Comparison of ENCODE assay signal across 12 cellular contexts in the genomic region with DNA sequence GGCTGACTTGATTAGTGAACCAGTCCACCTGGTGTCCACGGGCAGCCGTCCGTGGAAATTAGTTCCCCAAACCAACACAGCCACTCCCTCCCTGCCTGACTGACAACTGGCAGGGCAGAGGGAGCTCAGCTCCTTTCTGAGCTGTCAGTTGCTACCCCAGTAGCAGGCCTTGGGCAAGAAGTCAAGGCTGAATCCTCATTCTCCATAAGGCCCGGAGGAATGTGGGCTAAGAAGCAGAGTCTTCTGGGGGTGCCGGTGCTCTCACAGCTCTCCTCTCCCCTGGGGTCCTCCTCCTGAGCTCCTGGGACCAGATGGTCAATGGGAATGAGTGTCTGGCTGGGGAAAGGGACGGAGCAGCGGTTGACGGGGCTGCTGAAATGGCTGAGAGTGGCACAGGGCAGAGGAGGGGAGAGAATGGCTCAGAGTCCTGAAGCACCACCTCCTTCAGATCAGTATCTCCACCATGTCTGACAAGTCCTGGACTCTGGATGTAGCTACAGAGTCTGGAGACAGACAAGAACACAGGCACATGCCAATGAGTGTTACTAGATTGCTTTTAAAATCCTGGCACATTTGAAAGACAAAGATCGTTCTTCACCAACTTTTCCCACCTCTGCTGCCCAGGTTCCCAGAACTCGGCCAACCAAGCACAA. TPM values are rescaled to one million over a fixed set of nuclear protein-coding genes. Genes with fewer than 3 reads are reported as not detected.
DNase-seq lines count a peak whose midpoint lies in the region; ATAC-seq and TF ChIP-seq lines count a peak whose summit lies in the region.
"Had no signal": no experiment of that assay in that cellular context is flagged by ENCODE, and none has a peak within 500 bp of the region (broad histone marks: within the 10 kb centered on the region; RNA-seq: fewer than 3 reads in every experiment).

No MANE protein-coding gene starts in this region.

- H3K14ac ChIP-seq in neuronal stem cell (ENCODE audit: low read length): no peak overlapping the region

- no peak overlapping the region for H3K23ac ChIP-seq in neuronal stem cell (ENCODE audit: low read depth, low read length, poor library complexity)

- H3K4me3 ChIP-seq in esophagus squamous epithelium (no peak overlapping the region), neuronal stem cell (ENCODE audit: low read length in 2 of 2) (no peak overlapping the region), urinary bladder (ENCODE audit: low read depth, low read length) (no peak overlapping the region)
- H3K4me3 ChIP-seq: mucosa of descending colon had no signal

- H3K36me3 ChIP-seq in esophagus squamous epithelium (peaks cover 47 to 83% (median 50%) of the 10 kb centered on the region in 3 donors), neuronal stem cell (replicated peaks in 1 of 2; ENCODE audit: control insufficient read depth in 2 of 2, insufficient read depth in 2 of 2, low read length in 2 of 2) (peaks cover 81 to 100% of the 10 kb centered on the region in 2 donors), urinary bladder (ENCODE audit: insufficient read depth) (no peaks in the 10 kb centered on the region)

- H3K4me2 ChIP-seq in neuronal stem cell (ENCODE audit: insufficient read depth, low read length, poor library complexity, severe bottlenecking): no peak overlapping the region

- no peaks in the 10 kb centered on the region for H3K9me3 Mint-ChIP-seq in T-cell
- H3K9me3 Mint-ChIP-seq: activated naive CD4-positive, alpha-beta T cell treated with anti-CD3 and anti-CD28 coated beads for 36 hours had no signal

- H2BK120ac ChIP-seq in neuronal stem cell (ENCODE audit: low read depth, low read length): no peak overlapping the region

- H3K4me3 Mint-ChIP-seq in T-cell: no peak overlapping the region
- H3K4me3 Mint-ChIP-seq: activated naive CD4-positive, alpha-beta T cell treated with anti-CD3 and anti-CD28 coated beads for 36 hours had no signal

- no peak overlapping the region for H2AK5ac ChIP-seq in neuronal stem cell (ENCODE audit: low read depth, low read length)

- intact Hi-C loops in esophagus squamous epithelium (cut with DNase I): no loop called here

- no peak overlapping the region for H2BK12ac ChIP-seq in neuronal stem cell (ENCODE audit: low read length)

- 43 to 57% methylated on average over 6 to 8 of the region's 10 CpGs for WGBS in esophagus squamous epithelium, 2 donors
- WGBS in neuronal stem cell (ENCODE audit: extremely low coverage in 2 of 2, insufficient read length in 2 of 2, insufficient replicate concordance in 1 of 2), 2 donors: no CpG with 5 or more reads among the region's 10 CpGs
- WGBS in urinary bladder: 49% methylated on average over 10 of the region's 10 CpGs

- CTCF ChIA-PET in T-cell (lab: Charles Lee): no interaction called here

- H2BK15ac ChIP-seq in neuronal stem cell (ENCODE audit: low read length): no peak overlapping the region

- TF ChIP-seq CTCF in esophagus squamous epithelium (IDR thresholded peaks at IDR 0.05): no peak

- no peak overlapping the region for H3K9ac ChIP-seq in neuronal stem cell (ENCODE audit: low read depth, low read length, poor library complexity)

- no peaks in the 10 kb centered on the region for H3K9me3 ChIP-seq in esophagus squamous epithelium
- H3K9me3 ChIP-seq in neuronal stem cell (replicated peaks in 1 of 2; ENCODE audit: control insufficient read depth in 2 of 2, insufficient read depth in 1 of 2, low read depth in 1 of 2, low read length in 2 of 2): no peaks in the 10 kb centered on the region
- H3K9me3 ChIP-seq: mucosa of descending colon had no signal

- H3K4me1 Mint-ChIP-seq in T-cell: no peaks in the 10 kb centered on the region

- H2AFZ ChIP-seq in neuronal stem cell (ENCODE audit: low read length): no peak overlapping the region

- H3K18ac ChIP-seq in neuronal stem cell (ENCODE audit: low read length): peak overlapping the region; percentile 20

- H3K27me3 ChIP-seq in esophagus squamous epithelium: no peaks in the 10 kb centered on the region
- no peaks in the 10 kb centered on the region for H3K27me3 ChIP-seq in neuronal stem cell (ENCODE audit: control insufficient read depth in 3 of 3, insufficient read depth in 3 of 3, low read depth in 1 of 3, low read length in 3 of 3)

- peak; percentile 36 for DNase-seq in activated effector memory CD4-positive, alpha-beta T cell treated with anti-CD3 and anti-CD28 coated beads, Interleukin-2, amount 50 U/mL, for 16 hours
- no peak for DNase-seq in activated effector memory CD4-positive, alpha-beta T cell treated with Interleukin-2 at 50 U/mL for 16 hours
- DNase-seq in esophagus squamous epithelium (lab: John Stamatoyannopoulos, UW) (no peak), neuronal stem cell (ENCODE audit: low spot score) (no peak), T-cell (no peak)
- DNase-seq: activated CD4-positive, CD25-positive, alpha-beta regulatory T cell; activated naive CD4-positive, alpha-beta T cell treated with anti-CD3 and anti-CD28 coated beads for 36 hours had no signal

- ATAC-seq in GM18870 (IDR thresholded peaks at IDR 0.05; ENCODE audit: unreplicated experiment) (no peak), HG02981 (IDR thresholded peaks at IDR 0.05; ENCODE audit: unreplicated experiment) (no peak), T-cell (replicated peaks in 1 of 4) (no peak)

- TF ChIP-seq POLR2A in esophagus squamous epithelium (IDR thresholded peaks at IDR 0.05): no peak

- H3K27ac ChIP-seq in esophagus squamous epithelium (peak overlapping the region; percentile 69 to 100 (median 92)), neuronal stem cell (replicated peaks; ENCODE audit: low read length) (peak overlapping the region; percentile 58), urinary bladder (ENCODE audit: low read depth) (peak overlapping the region; percentile 2)
- H3K27ac ChIP-seq: 22Rv1 had no signal

- H2BK5ac ChIP-seq in neuronal stem cell (ENCODE audit: low read length): no peak overlapping the region

- POLR2A ChIA-PET in T-cell (lab: Charles Lee): no interaction called here

- H3K4me1 ChIP-seq in esophagus squamous epithelium (peaks cover 31 to 100% (median 72%) of the 10 kb centered on the region in 3 donors), neuronal stem cell (ENCODE audit: control insufficient read depth in 2 of 2, insufficient read depth in 1 of 2, low read depth in 1 of 2, low read length in 2 of 2) (peaks cover 19 to 24% of the 10 kb centered on the region in 2 donors), urinary bladder (ENCODE audit: insufficient read depth) (no peaks in the 10 kb centered on the region)

- no peak overlapping the region for H4K8ac ChIP-seq in neuronal stem cell (ENCODE audit: low read depth, low read length)

- no peaks in the 10 kb centered on the region for H3K27me3 Mint-ChIP-seq in T-cell

- H4K91ac ChIP-seq in neuronal stem cell (ENCODE audit: low read depth, low read length, poor library complexity): no peak overlapping the region

- no peaks in the 10 kb centered on the region for H3K36me3 Mint-ChIP-seq in T-cell

- H3K79me1 ChIP-seq in neuronal stem cell (ENCODE audit: low read depth, low read length): peaks cover 11% of the 10 kb centered on the region

- H3K27ac Mint-ChIP-seq in T-cell: no peak overlapping the region
- H3K27ac Mint-ChIP-seq: activated naive CD4-positive, alpha-beta T cell treated with anti-CD3 and anti-CD28 coated beads for 36 hours had no signal

- H3K4ac ChIP-seq in neuronal stem cell (ENCODE audit: low read length): no peak overlapping the region

RNA-seq across cellular contexts. Expression of a gene that starts 16.9 kb away (rescaled TPM):
- 10 to 100 TPM; 54.5 to 99.0 (median 59.1) TPM for total RNA-seq in esophagus squamous epithelium
- polyA plus RNA-seq in neuronal stem cell (2013, experiment 1 of 2): 61.7 TPM
- 60.5 TPM for polyA plus RNA-seq in neuronal stem cell (2013, experiment 2 of 2)
- 37.0 TPM for total RNA-seq in urinary bladder
- polyA plus RNA-seq in urinary bladder: 49.6 TPM
- under 1 TPM in 3 of 5 donors, not detected in 2; 0.20 to 0.96 (median 0.76) TPM for total RNA-seq in T-cell

Comparison
In these comparisons a context has a peak if more than half of its experiments do, and no peak if none do; other contexts are left out.
1. H3K27ac ChIP-seq: peak in every context shown above with its lines; median percentile 92 in esophagus squamous epithelium; 58 in neuronal stem cell; 2 in urinary bladder.
2. RNA of a gene that starts 16.9 kb away (total RNA-seq): 54.5 to 99.0 TPM in esophagus squamous epithelium and 37.0 TPM in urinary bladder (single experiment); 0.20 to 0.96 TPM in T-cell; every median in the first group is over 10 times any median in the second.